8 cellular contexts compared by ENCODE assay signal in the genomic region with DNA sequence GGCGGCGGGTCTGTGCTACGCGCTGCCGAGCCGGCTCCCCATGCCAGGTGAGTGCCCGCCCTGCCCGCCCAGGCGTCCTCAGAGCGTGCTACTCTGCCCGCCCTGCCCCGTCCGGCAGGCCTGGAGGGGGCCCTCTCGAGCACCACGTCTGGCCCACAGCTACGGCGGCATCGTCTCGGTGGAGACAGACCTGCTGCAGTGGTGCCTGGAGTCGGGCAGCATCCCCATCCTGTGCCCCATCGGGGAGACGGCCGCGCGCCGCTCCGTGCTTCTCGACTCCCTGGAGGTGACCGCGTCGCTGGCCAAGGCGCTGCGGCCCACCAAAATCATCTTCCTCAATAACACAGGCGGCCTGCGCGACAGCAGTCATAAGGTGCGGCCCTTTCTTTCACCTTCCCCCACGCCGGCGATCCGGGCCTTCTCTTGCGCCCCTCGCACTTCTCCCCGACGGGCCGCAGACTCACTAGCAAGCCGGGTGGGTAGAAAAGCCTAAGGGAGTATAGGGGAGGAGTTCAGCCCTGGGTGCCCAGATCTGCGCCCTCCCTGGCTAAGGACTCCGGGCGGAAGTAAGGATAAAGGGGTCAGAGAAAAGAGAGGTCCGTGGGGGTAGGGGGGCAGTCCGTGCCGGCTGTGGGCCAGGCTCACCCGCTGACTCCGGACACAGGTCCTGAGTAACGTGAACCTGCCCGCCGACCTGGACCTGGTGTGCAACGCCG.
DNase-seq lines count a peak whose midpoint lies in the region; ATAC-seq and TF ChIP-seq lines count a peak whose summit lies in the region.

No MANE protein-coding gene starts in this region.

- H2AFZ ChIP-seq in OCI-LY3 (ENCODE audit: low read depth, low read length), result no peak overlapping the region

- DNase-seq in adipocyte (ENCODE audit: low read depth) (no peak), inferior parietal cortex (ENCODE audit: extremely low spot score) (no peak), foreskin melanocyte (no peak)

- H3K4me3 ChIP-seq in OCI-LY3 (ENCODE audit: low read length), result peak overlapping the region; percentile 91
- peak overlapping the region; percentile 81 for H3K4me3 ChIP-seq in adipocyte (ENCODE audit: low read length)
- H3K4me3 ChIP-seq in iPS-15b (ENCODE audit: low read depth, low read length), result peak overlapping the region; percentile 90
- peak overlapping the region; percentile 46 to 65 (median 49) for H3K4me3 ChIP-seq in skin epidermis

- H3K79me2 ChIP-seq in OCI-LY3 (ENCODE audit: low read length), result no peaks in the 10 kb centered on the region

- H3K9ac ChIP-seq in OCI-LY3 (ENCODE audit: low read length) (no peak overlapping the region), adipocyte (ENCODE audit: low read length) (peak overlapping the region; percentile 74), iPS-15b (ENCODE audit: low read depth, low read length) (no peak overlapping the region)

- H3K36me3 ChIP-seq in OCI-LY3 (replicated peaks; ENCODE audit: low read depth, low read length) (peaks cover 2% of the 10 kb centered on the region), adipocyte (ENCODE audit: control insufficient read depth, insufficient read depth, low read length, severe bottlenecking) (peaks cover 4% of the 10 kb centered on the region), iPS-15b (ENCODE audit: control insufficient read depth, insufficient read depth, low read length) (no peaks in the 10 kb centered on the region)

- peaks cover 8% of the 10 kb centered on the region for H3K4me1 ChIP-seq in OCI-LY3 (ENCODE audit: low read length)
- H3K4me1 ChIP-seq in adipocyte (ENCODE audit: control insufficient read depth, insufficient read depth, low read length), result peaks cover 62% of the 10 kb centered on the region
- H3K4me1 ChIP-seq in iPS-15b (ENCODE audit: control insufficient read depth, insufficient read depth, low read length), result peaks cover 7% of the 10 kb centered on the region

- H4K20me1 ChIP-seq in OCI-LY3 (ENCODE audit: insufficient read depth, low read length), result no peaks in the 10 kb centered on the region

- H3K4me2 ChIP-seq in OCI-LY3 (ENCODE audit: low read length), result peak overlapping the region; percentile 91

- H3K9me3 ChIP-seq in OCI-LY3 (ENCODE audit: insufficient read depth, low read length) (no peaks in the 10 kb centered on the region), adipocyte (ENCODE audit: control insufficient read depth, low read length) (no peaks in the 10 kb centered on the region), iPS-15b (ENCODE audit: control insufficient read depth, insufficient read depth, low read length) (no peaks in the 10 kb centered on the region)

- no peak for TF ChIP-seq CTCF in OCI-LY3 (IDR thresholded peaks at IDR 0.05; ENCODE audit: low read depth, low read length)

- peak; percentile 22 for ATAC-seq in GM19455 (IDR thresholded peaks at IDR 0.05; ENCODE audit: unreplicated experiment)
- no peak for ATAC-seq in GM21423 (IDR thresholded peaks at IDR 0.05; ENCODE audit: unreplicated experiment)

- no peak overlapping the region for H3K27ac ChIP-seq in OCI-LY3 (ENCODE audit: low read length)
- peak overlapping the region in 17 of 21 experiments; percentile 4 to 84 (median 55) for H3K27ac ChIP-seq in skin epidermis

- H3K27me3 ChIP-seq in OCI-LY3 (ENCODE audit: low read depth, low read length) (no peaks in the 10 kb centered on the region), adipocyte (replicated peaks; ENCODE audit: control insufficient read depth, insufficient read depth, low read length) (no peaks in the 10 kb centered on the region), iPS-15b (ENCODE audit: control insufficient read depth, insufficient read depth, low read length) (peaks cover 28% of the 10 kb centered on the region)
